ENCODE assay signal across 8 cellular contexts in genomic region chr15:77907824-77908751, GRCh38.
DNase-seq lines count a peak whose midpoint lies in the region; ATAC-seq and TF ChIP-seq lines count a peak whose summit lies in the region.

No MANE protein-coding gene starts in this region.

- in situ Hi-C loops in astrocyte of the spinal cord (cut with HindIII; ENCODE audit: low sequenced_read_pairs): no loop called here

- intact Hi-C loops in upper lobe of right lung (cut with DNase I): no loop called here

- no peaks in the 10 kb centered on the region for H3K9me3 ChIP-seq in Peyer's patch
- no peaks in the 10 kb centered on the region for H3K9me3 ChIP-seq in upper lobe of right lung

- DNase-seq in AG20443 (ENCODE audit: low spot score) (peak; percentile 39), Peyer's patch (peak; percentile 52 to 85 (median 83)), astrocyte of the spinal cord (ENCODE audit: low read depth, low spot score) (peak; percentile 50), lung microvascular endothelial cell (ENCODE audit: low read depth in 2 of 2) (peak; percentile 36 to 71), upper lobe of right lung (peak; percentile 68)

- no peak for TF ChIP-seq POLR2A in Peyer's patch (IDR thresholded peaks at IDR 0.05)

- peaks cover 0 to 10% (median 0%) of the 10 kb centered on the region in 4 donors for H3K4me1 ChIP-seq in Peyer's patch
- no peaks in the 10 kb centered on the region for H3K4me1 ChIP-seq in upper lobe of right lung

- TF ChIP-seq CTCF in Peyer's patch (IDR thresholded peaks at IDR 0.05) (peak in 4 of 6 experiments; percentile 26 to 59 (median 48)), astrocyte of the spinal cord (IDR thresholded peaks at IDR 0.05; ENCODE audit: low read depth, low read length) (peak; percentile 77), upper lobe of right lung (IDR thresholded peaks at IDR 0.05) (peak; percentile 39)

- H3K27ac ChIP-seq in Peyer's patch: peak overlapping the region in 1 of 4 donors; percentile 39
- H3K27ac ChIP-seq in upper lobe of right lung: no peak overlapping the region

- H3K36me3 ChIP-seq in Peyer's patch (no peaks in the 10 kb centered on the region), upper lobe of right lung (no peaks in the 10 kb centered on the region)

- H3K4me3 ChIP-seq in Peyer's patch (no peak overlapping the region), astrocyte of the spinal cord (ENCODE audit: low read depth, low read length) (no peak overlapping the region), upper lobe of right lung (no peak overlapping the region)

- no peaks in the 10 kb centered on the region for H3K27me3 ChIP-seq in Peyer's patch
- H3K27me3 ChIP-seq in upper lobe of right lung: no peaks in the 10 kb centered on the region

- ATAC-seq in GM21526 (IDR thresholded peaks at IDR 0.05; ENCODE audit: low FRiP score, unreplicated experiment) (peak; percentile 53), upper lobe of right lung (peak; percentile 67), GM21381 (IDR thresholded peaks at IDR 0.05; ENCODE audit: unreplicated experiment) (no peak), HG02970 (IDR thresholded peaks at IDR 0.05; ENCODE audit: low FRiP score, unreplicated experiment) (no peak)

Comparison
In these comparisons a context has a peak if more than half of its experiments do, and no peak if none do; other contexts are left out.
1. ATAC-seq: peak in GM21526 (single experiment) and upper lobe of right lung (single experiment); none in GM21381 (single experiment) and HG02970 (single experiment).
2. Peak in every context shown above with its lines, with median percentiles within 50 percentile points of each other: DNase-seq and CTCF ChIP-seq.